1 cellular context compared by ENCODE assay signal in genomic region chr19:56174550-56174949, GRCh38.
TF ChIP-seq lines count a peak whose summit lies in the region.

No MANE protein-coding gene starts in this region.

TF ChIP-seq in H1, 55 proteins besides CTCF, POLR2A, EP300 and RAD21:
- TF ChIP-seq MAX (IDR thresholded peaks at IDR 0.05) (no peak), ATF2 (IDR thresholded peaks at IDR 0.05; ENCODE audit: low read length) (no peak), ATF3 (IDR thresholded peaks at IDR 0.05; ENCODE audit: insufficient read depth, low read depth, low read length) (no peak), NANOG (IDR thresholded peaks at IDR 0.05; ENCODE audit: insufficient read depth, low read depth, low read length, poor library complexity, severe bottlenecking) (no peak), TAF7 (optimal IDR thresholded peaks at IDR 0.05; ENCODE audit: borderline replicate concordance, low read depth, low read length) (no peak), ASH2L (IDR thresholded peaks at IDR 0.05; ENCODE audit: low read length) (no peak), BRCA1 (IDR thresholded peaks at IDR 0.05; ENCODE audit: low read depth, low read length) (no peak)
